ENCODE assay signal across 2 cellular contexts in genomic region chr2:67091681-67092080, GRCh38.
"Had no signal": no experiment of that assay in that cellular context is flagged by ENCODE, and none has a peak within 500 bp of the region (broad histone marks: within the 10 kb centered on the region; RNA-seq: fewer than 3 reads in every experiment).

No MANE protein-coding gene starts in this region.

- DNase-seq: IMR-90, KBM-7 had no signal
